ENCODE assay signal across 18 cellular contexts in genomic region chr1:153869486-153869885, GRCh38.
"Had no signal": no experiment of that assay in that cellular context is flagged by ENCODE, and none has a peak within 500 bp of the region (broad histone marks: within the 10 kb centered on the region; RNA-seq: fewer than 3 reads in every experiment).

No MANE protein-coding gene starts in this region.

- H3K4me1 ChIP-seq: colonic mucosa had no signal

- H3K4me3 ChIP-seq: colonic mucosa, gastroesophageal sphincter, left lung, spleen, transverse colon had no signal

- ATAC-seq: activated CD8-positive, alpha-beta memory T cell treated with anti-CD3 and anti-CD28 coated beads, Interleukin-2, amount 10 ng/mL, durations not matched to agents 7 days and 5 days; gastroesophageal sphincter; left lung; sciatic nerve; WTC11 had no signal

- H3K27ac Mint-ChIP-seq: activated CD8-positive, alpha-beta memory T cell treated with anti-CD3 and anti-CD28 coated beads, Interleukin-2, amount 10 ng/mL, durations not matched to agents 7 days and 5 days; nephron progenitor cell; WTC11 had no signal

- H3K36me3 ChIP-seq: colonic mucosa, gastroesophageal sphincter, left lung, transverse colon had no signal

- FAIRE-seq: endothelial cell of umbilical vein, keratinocyte had no signal

- H3K9me3 ChIP-seq: colonic mucosa, gastroesophageal sphincter, left lung, spleen, transverse colon had no signal

- H3K27ac ChIP-seq: colonic mucosa, gastroesophageal sphincter, left lung, spleen, transverse colon had no signal

- H3K27me3 ChIP-seq: colonic mucosa, gastroesophageal sphincter, left lung, spleen, transverse colon had no signal

- DNase-seq: activated CD8-positive, alpha-beta memory T cell treated with anti-CD3 and anti-CD28 coated beads, Interleukin-2, amount 10 ng/mL, durations not matched to agents 7 days and 5 days; activated gamma-delta T cell treated with Interleukin-2 at 50 U/mL for 16 hours; activated T-cell treated with anti-CD3 and anti-CD28 coated beads, Interleukin-2, amount 50 U/mL, for 48 hours; caudate nucleus; colonic mucosa; left lung; nephron progenitor cell; spleen; stimulated activated CD4-positive, alpha-beta T cell treated with anti-CD3 and anti-CD28 coated beads, Interleukin-1b, Interleukin-23, amount 100 ng/mL, for 48 hours; stimulated activated naive CD4-positive, alpha-beta T cell; substantia nigra; SW 1271; transverse colon had no signal

- H3K4me3 Mint-ChIP-seq: activated CD8-positive, alpha-beta memory T cell treated with anti-CD3 and anti-CD28 coated beads, Interleukin-2, amount 10 ng/mL, durations not matched to agents 7 days and 5 days; nephron progenitor cell; WTC11 had no signal

- H3K27me3 Mint-ChIP-seq: activated CD8-positive, alpha-beta memory T cell treated with anti-CD3 and anti-CD28 coated beads, Interleukin-2, amount 10 ng/mL, durations not matched to agents 7 days and 5 days had no signal
